In the genomic region with DNA sequence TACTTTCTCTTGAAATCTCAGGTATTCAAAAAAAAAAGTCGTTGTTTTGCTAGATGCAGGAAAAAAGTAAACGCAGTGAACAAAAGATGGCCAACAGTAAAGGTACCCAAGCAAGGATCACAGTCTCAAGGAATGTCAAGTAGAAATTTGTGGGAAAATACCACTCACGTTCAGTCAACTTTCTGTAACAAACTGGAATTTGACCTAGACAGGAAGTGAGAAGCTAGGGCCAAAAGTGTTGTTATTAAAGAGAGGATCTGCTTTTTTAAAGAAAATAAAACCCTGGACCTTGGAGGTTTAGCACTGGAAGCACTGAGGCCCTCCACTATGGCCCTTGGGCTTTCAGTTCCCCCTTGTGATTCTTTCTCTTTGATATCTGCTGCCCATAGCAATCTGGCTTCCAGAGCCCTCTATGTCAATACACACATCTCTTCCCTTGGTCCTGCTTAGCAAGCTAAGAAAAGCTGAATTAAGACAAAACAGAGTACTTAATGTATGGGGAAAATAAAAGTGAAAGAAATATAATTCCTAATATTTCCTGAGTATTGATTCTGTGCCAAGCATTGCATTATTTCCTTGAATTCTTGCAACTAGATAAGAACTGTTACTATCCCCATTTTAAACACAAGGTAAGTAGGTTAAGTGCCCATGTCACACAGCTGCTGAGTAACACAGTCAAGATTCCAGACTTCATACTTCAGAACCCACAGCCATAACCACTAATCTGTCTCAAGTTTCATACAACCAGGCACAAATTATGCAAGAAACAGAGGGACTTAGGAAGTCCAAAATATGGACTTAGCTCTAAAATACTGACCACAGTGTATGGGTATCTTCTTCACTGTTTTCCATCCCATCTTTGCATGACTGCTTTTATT, we compare ENCODE assay signal across 8 cellular contexts. TPM values are rescaled to one million over a fixed set of nuclear protein-coding genes. Genes with fewer than 3 reads are reported as not detected.
DNase-seq lines count a peak whose midpoint lies in the region; FAIRE-seq and TF ChIP-seq lines count a peak whose summit lies in the region.
"Had no signal": no experiment of that assay in that cellular context is flagged by ENCODE, and none has a peak within 500 bp of the region (broad histone marks: within the 10 kb centered on the region; RNA-seq: fewer than 3 reads in every experiment).

No MANE protein-coding gene starts in this region.

- intact Hi-C loops in OCI-LY7 (cut with micrococcal nuclease; ENCODE audit: unreplicated experiment) = loop anchor here (5.0 kb wide), 3 partner anchors 327 to 728 kb away; no protein-coding TSS in a partner anchor

- CTCF ChIA-PET in OCI-LY7 (lab: Charles Lee; ENCODE audit: unreplicated experiment) = no interaction called here

- no peaks in the 10 kb centered on the region for H3K9me3 ChIP-seq in OCI-LY7 (ENCODE audit: low read length)
- H3K9me3 ChIP-seq: body of pancreas had no signal

- no peaks in the 10 kb centered on the region for H3K9me2 ChIP-seq in OCI-LY7 (ENCODE audit: insufficient read depth, low read length)

- FAIRE-seq in H54 (lab: Jason Lieb, UNC) = peak; percentile 82

- H4K20me1 ChIP-seq in OCI-LY7 (ENCODE audit: insufficient read depth, low read length) = no peaks in the 10 kb centered on the region

- no peaks in the 10 kb centered on the region for H3K79me2 ChIP-seq in OCI-LY7 (ENCODE audit: insufficient read depth, low read depth, low read length)

- peak overlapping the region; percentile 58; the same call in 1 of the 2 replicates for H2AFZ ChIP-seq in OCI-LY7 (ENCODE audit: low read length)

- POLR2A ChIA-PET in OCI-LY7 (lab: Charles Lee) = interaction anchor here (0.6 to 1.1 kb wide), 5 partner anchors 49 to 641 kb away, joined by 3 read pairs; no protein-coding TSS in a partner anchor

- H3K4me3 ChIP-seq in OCI-LY7 (ENCODE audit: low read depth, low read length, poor library complexity, severe bottlenecking) = no peak overlapping the region
- H3K4me3 ChIP-seq: body of pancreas had no signal

- peaks cover 8% of the 10 kb centered on the region for H3K4me1 ChIP-seq in OCI-LY7 (ENCODE audit: insufficient read depth, low read length, poor library complexity, severe bottlenecking)

- BruUV-seq in OCI-LY7 (replicated peaks; lab: Mats Ljungman, UMichigan) = no TSS peak

- no peak for TF ChIP-seq CTCF in OCI-LY7 (conservative IDR thresholded peaks at IDR 0.05; ENCODE audit: low read length)

- no peak overlapping the region for H3K4me2 ChIP-seq in OCI-LY7 (ENCODE audit: low read length)

- H3K27ac ChIP-seq in OCI-LY7 (ENCODE audit: low read depth, low read length, poor library complexity, severe bottlenecking) = no peak overlapping the region
- H3K27ac ChIP-seq: body of pancreas had no signal

- no peaks in the 10 kb centered on the region for H3K36me3 ChIP-seq in OCI-LY7 (ENCODE audit: insufficient read depth, low read length)

- TF ChIP-seq POLR2A in H54 (IDR thresholded peaks at IDR 0.05; ENCODE audit: low read depth, low read length) = no peak

- no peak for DNase-seq in H54 (ENCODE audit: insufficient read length, low spot score)
- DNase-seq in OCI-LY7 (ENCODE audit: low spot score) = no peak
- DNase-seq in fibroblast of peridontal ligament (ENCODE audit: extremely low read depth) = peak; percentile 98
- DNase-seq in stromal cell of bone marrow (ENCODE audit: low read depth) = peak; percentile 82
- no peak for DNase-seq in occipital lobe (lab: John Stamatoyannopoulos, UW)
- DNase-seq in putamen (ENCODE audit: low spot score) = no peak
- DNase-seq in stimulated activated CD4-positive, alpha-beta T cell treated with anti-CD3 and anti-CD28 coated beads, Interleukin-1b, Interleukin-23, amount 100 ng/mL, for 48 hours = no peak
- DNase-seq: body of pancreas had no signal

RNA-seq across cellular contexts. Expression of a gene that starts 2.6 kb away (rescaled TPM):
- total RNA-seq in OCI-LY7 (2014; rRNA removed; shearing (Covaris generic)) = 1.3 and 2.0 TPM in 2 replicates
- total RNA-seq in OCI-LY7 (2022) (2.1 and 2.5 TPM in 2 replicates), occipital lobe (3.9 TPM)

Comparison
In these comparisons a context has a peak if more than half of its experiments do, and no peak if none do; other contexts are left out.
1. DNase-seq: peak in fibroblast of peridontal ligament (single experiment) and stromal cell of bone marrow (single experiment); none in H54 (single experiment), OCI-LY7 (single experiment), occipital lobe (single experiment), putamen (single experiment) and stimulated activated CD4-positive, alpha-beta T cell treated with anti-CD3 and anti-CD28 coated beads, Interleukin-1b, Interleukin-23, amount 100 ng/mL, for 48 hours (single experiment).